Comparison of ENCODE assay signal across 9 cellular contexts in the genomic region with DNA sequence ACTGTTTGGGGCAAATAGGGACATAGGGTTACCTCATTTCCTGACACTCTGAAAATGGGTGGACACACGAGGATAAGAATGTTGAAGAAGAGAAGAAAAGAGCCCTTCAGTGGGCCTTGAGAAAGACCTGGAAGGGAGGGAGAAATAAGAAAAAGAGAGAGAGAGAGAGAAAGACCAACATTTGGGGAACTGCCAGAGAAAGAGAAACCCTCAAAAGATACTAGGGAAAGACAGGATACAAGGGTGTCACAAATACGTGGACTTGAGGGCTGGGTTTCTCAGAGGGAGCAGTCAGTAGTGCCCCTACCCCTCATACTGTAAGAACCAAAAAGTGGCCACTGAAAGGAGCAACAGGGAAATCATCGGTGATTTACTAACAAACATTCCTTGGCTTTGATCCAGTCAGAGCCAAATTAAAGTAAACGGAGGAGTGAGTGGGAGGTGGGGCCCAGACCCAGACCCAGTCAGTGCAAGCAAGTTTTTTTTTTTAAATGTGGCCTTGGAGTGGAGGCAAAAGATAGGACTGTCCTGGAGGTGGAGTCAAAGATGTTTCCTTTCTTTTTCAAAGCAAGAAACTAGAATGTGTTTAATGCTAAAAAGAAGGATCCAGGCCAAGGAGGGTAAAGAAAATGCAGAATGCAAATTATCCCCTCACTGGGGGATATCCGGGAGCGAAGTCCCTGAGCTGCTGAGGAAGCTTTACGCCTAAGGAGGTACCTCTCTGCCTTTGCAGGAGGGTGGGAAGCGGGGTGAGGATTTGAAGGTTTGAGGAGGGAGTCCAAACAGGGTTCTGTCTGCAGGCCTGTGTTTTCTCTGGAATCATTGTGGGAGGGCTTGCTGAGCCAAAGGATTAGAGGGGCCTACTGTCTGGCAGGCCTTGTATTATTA.
A peak's percentile ranks its signal among the peaks of the same experiment; 100 is the strongest.
DNase-seq lines count a peak whose midpoint lies in the region; ATAC-seq, FAIRE-seq and TF ChIP-seq lines count a peak whose summit lies in the region.
"Had no signal": no experiment of that assay in that cellular context is flagged by ENCODE, and none has a peak within 500 bp of the region (broad histone marks: within the 10 kb centered on the region; RNA-seq: fewer than 3 reads in every experiment).

No MANE protein-coding gene starts in this region.

- H3K4me3 Mint-ChIP-seq in memory B cell: peak overlapping the region; percentile 82

- no peak for TF ChIP-seq POLR2A in body of pancreas (IDR thresholded peaks at IDR 0.05)
- no peak for TF ChIP-seq POLR2A in H54 (IDR thresholded peaks at IDR 0.05; ENCODE audit: low read depth, low read length)

- H3K9me3 Mint-ChIP-seq in memory B cell: no peaks in the 10 kb centered on the region

- H3K36me3 Mint-ChIP-seq in memory B cell: peaks cover 33% of the 10 kb centered on the region

- peaks cover 29% of the 10 kb centered on the region for H3K4me1 ChIP-seq in body of pancreas

- ATAC-seq in Right ventricle myocardium superior (ENCODE audit: poor library complexity) (peak; percentile 27), body of pancreas (peak; percentile 31), memory B cell (ENCODE audit: low read depth) (peak; percentile 13), HG02623 (IDR thresholded peaks at IDR 0.05; ENCODE audit: unreplicated experiment) (no peak)

- no peak overlapping the region for H3K4me3 ChIP-seq in body of pancreas

- TF ChIP-seq CTCF in body of pancreas (IDR thresholded peaks at IDR 0.05): no peak

- H3K27ac Mint-ChIP-seq in memory B cell: peak overlapping the region; percentile 93

- H3K27me3 ChIP-seq in body of pancreas: no peaks in the 10 kb centered on the region

- H3K4me1 Mint-ChIP-seq in memory B cell: peaks cover 54% of the 10 kb centered on the region

- H3K27ac ChIP-seq in body of pancreas: peak overlapping the region in 3 of 4 donors; percentile 32 to 77 (median 73)

- no peak for FAIRE-seq in H54 (lab: Jason Lieb, UNC)

- no peak for DNase-seq in Right ventricle myocardium superior
- DNase-seq in cardiac septum (ENCODE audit: low spot score): no peak
- DNase-seq in body of pancreas: no peak
- no peak for DNase-seq in memory B cell (ENCODE audit: low spot score in 2 of 2)
- no peak for DNase-seq in NCI-H2107 (lab: John Stamatoyannopoulos, UW)
- DNase-seq in H54 (ENCODE audit: insufficient read length, low spot score): no peak
- no peak for DNase-seq in COLO668 (lab: John Stamatoyannopoulos, UW; ENCODE audit: unreplicated experiment)
- DNase-seq: stimulated activated CD4-positive, alpha-beta T cell treated with anti-CD3 and anti-CD28 coated beads, Interleukin-4, amount 100 ng/mL, for 24 hours had no signal

- H3K9me3 ChIP-seq in body of pancreas: no peaks in the 10 kb centered on the region

- intact Hi-C loops in Right ventricle myocardium superior (cut with DNase I) (no loop called here), cardiac septum (cut with DNase I) (loop anchor here (10.0 kb wide), 1 partner anchor 148 kb away; a partner anchor contains a TSS), body of pancreas (cut with DNase I) (no loop called here)

- no peaks in the 10 kb centered on the region for H3K36me3 ChIP-seq in body of pancreas (replicated peaks in 1 of 2; ENCODE audit: insufficient read depth in 1 of 2, low read depth in 2 of 2)

- H3K27me3 Mint-ChIP-seq in memory B cell: no peaks in the 10 kb centered on the region

- WGBS in body of pancreas, 2 donors: 44 to 51% methylated on average over 8 of the region's 8 CpGs
